Comparison of ENCODE assay signal across 22 cellular contexts in genomic region chr18:80259610-80260009, GRCh38. TPM values are rescaled to one million over a fixed set of nuclear protein-coding genes. Genes with fewer than 3 reads are reported as not detected.
DNase-seq lines count a peak whose midpoint lies in the region; TF ChIP-seq lines count a peak whose summit lies in the region.
"Had no signal": no experiment of that assay in that cellular context is flagged by ENCODE, and none has a peak within 500 bp of the region (broad histone marks: within the 10 kb centered on the region; RNA-seq: fewer than 3 reads in every experiment).

No MANE protein-coding gene starts in this region.

- H3K36me3 ChIP-seq in smooth muscle cell (ENCODE audit: low read depth) = no peaks in the 10 kb centered on the region
- no peaks in the 10 kb centered on the region for H3K36me3 ChIP-seq in uterus
- H3K36me3 ChIP-seq: BE2C; BLaER1 treated with 17β-estradiol and CSF1 and Interleukin-3, amounts not matched to agents 10 nM and 100 nM had no signal

- H4K20me1 ChIP-seq in smooth muscle cell (ENCODE audit: low read depth) = no peaks in the 10 kb centered on the region
- H4K20me1 ChIP-seq: BLaER1 treated with 17β-estradiol and CSF1 and Interleukin-3, amounts not matched to agents 10 nM and 100 nM had no signal

- H3K4me2 ChIP-seq in smooth muscle cell = no peak overlapping the region
- H3K4me2 ChIP-seq: A549; BLaER1 treated with 17β-estradiol and CSF1 and Interleukin-3, amounts not matched to agents 10 nM and 100 nM; GM23338 had no signal

- H3K9ac ChIP-seq in smooth muscle cell (ENCODE audit: low read depth) = no peak overlapping the region
- H3K9ac ChIP-seq: BLaER1 treated with 17β-estradiol and CSF1 and Interleukin-3, amounts not matched to agents 10 nM and 100 nM had no signal

- H3K4me1 ChIP-seq in smooth muscle cell (ENCODE audit: low read depth) (peaks cover 5% of the 10 kb centered on the region), uterus (no peaks in the 10 kb centered on the region)
- H3K4me1 ChIP-seq: A549, BE2C had no signal

- no peaks in the 10 kb centered on the region for H3F3A ChIP-seq in smooth muscle cell (ENCODE audit: low read depth)

- no peaks in the 10 kb centered on the region for H3K79me2 ChIP-seq in smooth muscle cell (ENCODE audit: low read depth)

- TF ChIP-seq POLR2A in lower leg skin (IDR thresholded peaks at IDR 0.05) (no peak), uterus (IDR thresholded peaks at IDR 0.05) (no peak)

- no peak overlapping the region for H2AFZ ChIP-seq in smooth muscle cell (ENCODE audit: low read depth)
- H2AFZ ChIP-seq: GM23338 had no signal

- DNase-seq in activated CD8-positive, alpha-beta memory T cell treated with anti-CD3 and anti-CD28 coated beads for 24 hours = peak; percentile 15
- DNase-seq in activated CD8-positive, alpha-beta memory T cell treated with anti-CD3 and anti-CD28 coated beads, Interleukin-2, amount 50 U/mL, for 4 hours = no peak
- peak; percentile 10 to 52 for DNase-seq in lower leg skin (ENCODE audit: low spot score in 2 of 2)
- DNase-seq in smooth muscle cell (lab: John Stamatoyannopoulos, UW; ENCODE audit: unreplicated experiment) = no peak
- no peak for DNase-seq in uterus
- DNase-seq in NCI-H2171 treated with DMSO at 0.1 percent for 48 hours (lab: John Stamatoyannopoulos, UW) = no peak
- DNase-seq: 8988T; ACHN; AML-193; BE2C; CD4-positive, alpha-beta T cell; CD8-positive, alpha-beta memory T cell; DMS 273 treated with DMSO at 0.1 percent for 48 hours; DMS79; EL; GDM1; H9 had no signal

- 91 to 92% methylated on average over 4 of the region's 4 CpGs for WGBS in lower leg skin, 2 donors
- 91% methylated on average over 4 of the region's 4 CpGs for WGBS in smooth muscle cell (ENCODE audit: low lambda C conversion rate)

- H3K4me3 ChIP-seq in lower leg skin (ENCODE audit: low read depth, poor library complexity, severe bottlenecking) (no peak overlapping the region), smooth muscle cell (no peak overlapping the region), uterus (no peak overlapping the region)
- H3K4me3 ChIP-seq: A549; BLaER1 treated with 17β-estradiol and CSF1 and Interleukin-3, amounts not matched to agents 10 nM and 100 nM; GM12878; GM23338 had no signal

- no peaks in the 10 kb centered on the region for H3K27me3 ChIP-seq in smooth muscle cell (ENCODE audit: low read depth)
- H3K27me3 ChIP-seq in uterus = no peaks in the 10 kb centered on the region
- H3K27me3 ChIP-seq: BE2C; BLaER1 treated with 17β-estradiol and CSF1 and Interleukin-3, amounts not matched to agents 10 nM and 100 nM had no signal

- H3K27ac ChIP-seq in smooth muscle cell (ENCODE audit: low read depth) (peak overlapping the region; percentile 67), uterus (no peak overlapping the region)
- H3K27ac ChIP-seq: A549; BLaER1 treated with 17β-estradiol and CSF1 and Interleukin-3, amounts not matched to agents 10 nM and 100 nM had no signal

- no peaks in the 10 kb centered on the region for H3K9me3 ChIP-seq in smooth muscle cell (replicated peaks; ENCODE audit: low read depth)
- no peaks in the 10 kb centered on the region for H3K9me3 ChIP-seq in uterus
- H3K9me3 ChIP-seq: A549, BE2C had no signal

- intact Hi-C loops in lower leg skin (cut with DNase I; ENCODE audit: low total_unique reads) = no loop called here
- intact Hi-C loops in uterus (cut with DNase I; ENCODE audit: low total_unique reads) = no loop called here

- TF ChIP-seq CTCF in lower leg skin (IDR thresholded peaks at IDR 0.05) = no peak
- no peak for TF ChIP-seq CTCF in smooth muscle cell (IDR thresholded peaks at IDR 0.05; ENCODE audit: borderline replicate concordance, insufficient read depth, poor library complexity, severe bottlenecking)
- no peak for TF ChIP-seq CTCF in uterus (IDR thresholded peaks at IDR 0.05)

RNA-seq across cellular contexts. Expression of gene PARD6G, which starts 12.3 kb away (rescaled TPM):
- 100 to 1,000 TPM in 2 of 4 donors, 10 to 100 TPM in 2; 89.6 to 122 (median 101) TPM for total RNA-seq in lower leg skin
- total RNA-seq in smooth muscle cell = 19.3 and 19.8 TPM in 2 replicates
- 15.7 and 19.9 TPM in 2 replicates for polyA plus RNA-seq in smooth muscle cell
- total RNA-seq in uterus = 10 to 100 TPM in 3 of 4 donors, 1 to 10 TPM in 1; 4.6 to 15.9 (median 11.9) TPM
- polyA plus RNA-seq: CD14-positive monocyte had no signal

Comparison
In these comparisons a context has a peak if more than half of its experiments do, and no peak if none do; other contexts are left out.
1. DNase-seq: peak in activated CD8-positive, alpha-beta memory T cell treated with anti-CD3 and anti-CD28 coated beads for 24 hours (single experiment) and lower leg skin (2 of 2); none in activated CD8-positive, alpha-beta memory T cell treated with anti-CD3 and anti-CD28 coated beads, Interleukin-2, amount 50 U/mL, for 4 hours (single experiment), smooth muscle cell (single experiment), uterus (0 of 2) and NCI-H2171 treated with DMSO at 0.1 percent for 48 hours (single experiment).